ENCODE assay signal across 10 cellular contexts in genomic region chr11:118841469-118842222, GRCh38. TPM values are rescaled to one million over a fixed set of nuclear protein-coding genes. Genes with fewer than 3 reads are reported as not detected.
DNase-seq lines count a peak whose midpoint lies in the region; ATAC-seq and TF ChIP-seq lines count a peak whose summit lies in the region.
"Had no signal": no experiment of that assay in that cellular context is flagged by ENCODE, and none has a peak within 500 bp of the region (broad histone marks: within the 10 kb centered on the region; RNA-seq: fewer than 3 reads in every experiment).

No MANE protein-coding gene starts in this region.

- H3K4me3 ChIP-seq in GM12864 (ENCODE audit: low read depth, low read length) (peak overlapping the region; percentile 29), brain microvascular endothelial cell (ENCODE audit: low read depth, low read length) (no peak overlapping the region)
- H3K4me3 ChIP-seq: BLaER1 treated with 17β-estradiol and CSF1 and Interleukin-3, amounts not matched to agents 10 nM and 100 nM had no signal

- H3K4me3 Mint-ChIP-seq in activated CD8-positive, alpha-beta T cell treated with anti-CD3 and anti-CD28 coated beads, Interleukin-2, amount 10 ng/mL, durations not matched to agents 7 days and 5 days = peak overlapping the region; percentile 12
- H3K4me3 Mint-ChIP-seq in natural killer cell = no peak overlapping the region

- H3K27ac Mint-ChIP-seq in activated CD8-positive, alpha-beta T cell treated with anti-CD3 and anti-CD28 coated beads, Interleukin-2, amount 10 ng/mL, durations not matched to agents 7 days and 5 days = peak overlapping the region; percentile 7
- H3K27ac Mint-ChIP-seq in natural killer cell = no peak overlapping the region

- ATAC-seq in HG02759 (IDR thresholded peaks at IDR 0.05; ENCODE audit: unreplicated experiment) (peak; percentile 40), natural killer cell (peak in 2 of 3 donors; percentile 21 to 69), SK-N-SH treated with all-trans-retinoic acid at 6 μM for 48 hours (no peak), GM18858 (IDR thresholded peaks at IDR 0.05; ENCODE audit: unreplicated experiment) (no peak), left ventricle myocardium superior (no peak)
- peak; percentile 82 for ATAC-seq in activated CD8-positive, alpha-beta T cell treated with anti-CD3 and anti-CD28 coated beads, Interleukin-2, amount 10 ng/mL, durations not matched to agents 7 days and 5 days

- H3K27ac ChIP-seq in brain microvascular endothelial cell = no peak overlapping the region
- H3K27ac ChIP-seq: BLaER1 treated with 17β-estradiol and CSF1 and Interleukin-3, amounts not matched to agents 10 nM and 100 nM had no signal

- intact Hi-C loops in natural killer cell (cut with micrococcal nuclease) = no loop called here
- intact Hi-C loops in left ventricle myocardium superior (cut with micrococcal nuclease) = no loop called here

- CTCF ChIA-PET in activated CD8-positive, alpha-beta T cell treated with anti-CD3 and anti-CD28 coated beads, Interleukin-2, amount 10 ng/mL, durations not matched to agents 7 days and 5 days (lab: Charles Lee) = interaction anchor here (1.5 kb wide), 1 partner anchor 35 kb away, joined by 5 read pairs; no protein-coding TSS in a partner anchor

- DNase-seq in GM12864 (ENCODE audit: low read depth) (no peak), natural killer cell (no peak), left ventricle myocardium superior (no peak), brain microvascular endothelial cell (no peak)
- DNase-seq in activated CD8-positive, alpha-beta T cell treated with anti-CD3 and anti-CD28 coated beads, Interleukin-2, amount 10 ng/mL, durations not matched to agents 7 days and 5 days = peak; percentile 38

- H3K36me3 Mint-ChIP-seq in activated CD8-positive, alpha-beta T cell treated with anti-CD3 and anti-CD28 coated beads, Interleukin-2, amount 10 ng/mL, durations not matched to agents 7 days and 5 days (ENCODE audit: low read depth) = peaks cover 3% of the 10 kb centered on the region
- H3K36me3 Mint-ChIP-seq in natural killer cell = no peaks in the 10 kb centered on the region

- in situ Hi-C loops in brain microvascular endothelial cell (cut with HindIII; ENCODE audit: low pct_ligation_motif_present, low sequenced_read_pairs) = no loop called here

- TF ChIP-seq CTCF in GM12864 (IDR thresholded peaks at IDR 0.05; ENCODE audit: low read depth, low read length, missing control alignments) (no peak), natural killer cell (IDR thresholded peaks at IDR 0.05) (no peak), brain microvascular endothelial cell (IDR thresholded peaks at IDR 0.05; ENCODE audit: low read depth, low read length, missing control alignments) (no peak)

- H3K27me3 ChIP-seq in brain microvascular endothelial cell (replicated peaks) = no peaks in the 10 kb centered on the region
- H3K27me3 ChIP-seq: BLaER1 treated with 17β-estradiol and CSF1 and Interleukin-3, amounts not matched to agents 10 nM and 100 nM had no signal

- peaks cover 28% of the 10 kb centered on the region for H3K4me1 Mint-ChIP-seq in activated CD8-positive, alpha-beta T cell treated with anti-CD3 and anti-CD28 coated beads, Interleukin-2, amount 10 ng/mL, durations not matched to agents 7 days and 5 days (ENCODE audit: low read depth)
- H3K4me1 Mint-ChIP-seq in natural killer cell = peaks cover 6 to 16% of the 10 kb centered on the region in 2 donors

- no peaks in the 10 kb centered on the region for H3K9me3 Mint-ChIP-seq in activated CD8-positive, alpha-beta T cell treated with anti-CD3 and anti-CD28 coated beads, Interleukin-2, amount 10 ng/mL, durations not matched to agents 7 days and 5 days (ENCODE audit: insufficient read depth)
- H3K9me3 Mint-ChIP-seq in natural killer cell = no peaks in the 10 kb centered on the region

- H3K27me3 Mint-ChIP-seq in activated CD8-positive, alpha-beta T cell treated with anti-CD3 and anti-CD28 coated beads, Interleukin-2, amount 10 ng/mL, durations not matched to agents 7 days and 5 days (ENCODE audit: low read depth) = no peaks in the 10 kb centered on the region
- H3K27me3 Mint-ChIP-seq in natural killer cell (ENCODE audit: low read depth in 2 of 2) = no peaks in the 10 kb centered on the region

- no peaks in the 10 kb centered on the region for H3K36me3 ChIP-seq in brain microvascular endothelial cell (replicated peaks)
- H3K36me3 ChIP-seq: BLaER1 treated with 17β-estradiol and CSF1 and Interleukin-3, amounts not matched to agents 10 nM and 100 nM had no signal

- POLR2A ChIA-PET in activated CD8-positive, alpha-beta T cell treated with anti-CD3 and anti-CD28 coated beads, Interleukin-2, amount 10 ng/mL, durations not matched to agents 7 days and 5 days (lab: Charles Lee) = no interaction called here

TF ChIP-seq in SK-N-SH treated with all-trans-retinoic acid at 6 μM for 48 hours, 23 proteins besides CTCF, POLR2A, EP300 and RAD21:
- TF ChIP-seq RARB (CRISPR knock-in tag; IDR thresholded peaks at IDR 0.05) (no peak), PPARA (CRISPR knock-in tag; IDR thresholded peaks at IDR 0.05; ENCODE audit: borderline replicate concordance) (no peak), SNAI2 (CRISPR knock-in tag; IDR thresholded peaks at IDR 0.05) (no peak)
TF ChIP-seq in SK-N-SH treated with all-trans-retinoic acid at 6 μM for 48 hours: peak in this region for 0.

RNA-seq across cellular contexts. Expression of gene CXCR5, which starts 42.0 kb away (rescaled TPM):
- total RNA-seq in activated CD8-positive, alpha-beta T cell treated with anti-CD3 and anti-CD28 coated beads, Interleukin-2, amount 10 ng/mL, durations not matched to agents 7 days and 5 days = under 1 TPM; 0.08 to 0.18 TPM
- total RNA-seq in natural killer cell (1 to 10 TPM in 1 of 3 donors, under 1 TPM in 2; 0.56 to 1.3 (median 0.86) TPM), left ventricle myocardium superior (not detected)
- total RNA-seq: endothelial cell of umbilical vein had no signal

RNA-seq across cellular contexts. Expression of gene DDX6, which starts 50.7 kb away (rescaled TPM):
- 100 to 1,000 TPM; 143 to 152 TPM for total RNA-seq in activated CD8-positive, alpha-beta T cell treated with anti-CD3 and anti-CD28 coated beads, Interleukin-2, amount 10 ng/mL, durations not matched to agents 7 days and 5 days
- 100 to 1,000 TPM; 350 to 369 (median 364) TPM for total RNA-seq in natural killer cell
- 126 TPM for total RNA-seq in left ventricle myocardium superior

Comparison
In these comparisons a context has a peak if more than half of its experiments do, and no peak if none do; other contexts are left out.
1. ATAC-seq: peak in HG02759 (single experiment), activated CD8-positive, alpha-beta T cell treated with anti-CD3 and anti-CD28 coated beads, Interleukin-2, amount 10 ng/mL, durations not matched to agents 7 days and 5 days (single experiment) and natural killer cell (2 of 3); none in SK-N-SH treated with all-trans-retinoic acid at 6 μM for 48 hours (single experiment), GM18858 (single experiment) and left ventricle myocardium superior (single experiment).